24 cellular contexts compared by ENCODE assay signal in genomic region chr4:8125526-8126056, GRCh38.
"Had no signal": no experiment of that assay in that cellular context is flagged by ENCODE, and none has a peak within 500 bp of the region (broad histone marks: within the 10 kb centered on the region; RNA-seq: fewer than 3 reads in every experiment).

No MANE protein-coding gene starts in this region.

- H3K4me2 ChIP-seq: neural progenitor cell had no signal

- FAIRE-seq: islet of Langerhans, kidney, small intestine had no signal

- DNase-seq: hypothalamus; immature natural killer cell; kidney; left colon; mesendoderm; naive B cell; natural killer cell; nephron progenitor cell; ovary; small intestine; spleen; stimulated activated CD4-positive, alpha-beta T cell treated with anti-CD3 and anti-CD28 coated beads, Interleukin-4, amount 100 ng/mL, for 24 hours; stimulated activated naive CD4-positive, alpha-beta T cell; stimulated activated naive CD8-positive, alpha-beta T cell treated with anti-CD3 and anti-CD28 coated beads, Interleukin-15, amount 100 ng/mL, for 72 hours; substantia nigra; upper lobe of left lung had no signal

- H3K27me3 ChIP-seq: left lung, neural progenitor cell, ovary, spleen, tibial nerve, upper lobe of left lung, vagina had no signal

- H3K9ac ChIP-seq: neural progenitor cell had no signal

- ATAC-seq: left colon; left lung; natural killer cell; sciatic nerve; stimulated activated effector memory CD8-positive, alpha-beta T cell treated with anti-CD3 and anti-CD28 coated beads, Interleukin-12 subunit alpha, Interleukin-12 subunit beta, amount 100 ng/mL, for 72 hours; stimulated activated naive CD8-positive, alpha-beta T cell treated with anti-CD3 and anti-CD28 coated beads, Interleukin-15, amount 100 ng/mL, for 72 hours had no signal

- H3K36me3 ChIP-seq: left lung, neural progenitor cell, ovary, upper lobe of left lung, vagina had no signal

- H3K9me3 ChIP-seq: left lung, ovary, spleen, tibial nerve, upper lobe of left lung, vagina had no signal

- H3K4me3 ChIP-seq: left lung, lung, neural progenitor cell, ovary, spleen, tibial nerve, upper lobe of left lung, vagina had no signal

- H3K27ac ChIP-seq: left lung, neural progenitor cell, ovary, tibial nerve, upper lobe of left lung, vagina had no signal

- H3K4me1 ChIP-seq: left lung, neural progenitor cell, tibial nerve, upper lobe of left lung, vagina had no signal

- H2AFZ ChIP-seq: neural progenitor cell had no signal
